In the genomic region with DNA sequence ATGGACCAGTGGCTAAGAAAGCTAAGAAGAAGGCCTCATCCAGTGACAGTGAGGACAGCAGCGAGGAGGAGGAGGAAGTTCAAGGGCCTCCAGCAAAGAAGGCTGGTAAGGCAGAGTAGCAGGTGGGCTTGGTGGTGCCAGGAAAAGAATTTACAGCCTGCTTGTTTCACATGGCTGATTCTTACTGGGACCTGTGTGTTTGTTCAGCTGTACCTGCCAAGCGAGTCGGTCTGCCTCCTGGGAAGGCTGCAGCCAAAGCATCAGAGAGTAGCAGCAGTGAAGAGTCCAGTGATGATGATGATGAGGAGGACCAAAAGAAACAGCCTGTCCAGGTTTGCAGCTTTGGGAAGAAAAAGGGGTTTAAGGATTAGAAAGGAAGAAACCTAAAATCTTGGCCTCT, we compare ENCODE assay signal across 16 cellular contexts. TPM values are rescaled to one million over a fixed set of nuclear protein-coding genes. Genes with fewer than 3 reads are reported as not detected.
DNase-seq lines count a peak whose midpoint lies in the region; ATAC-seq lines count a peak whose summit lies in the region.
"Had no signal": no experiment of that assay in that cellular context is flagged by ENCODE, and none has a peak within 500 bp of the region (broad histone marks: within the 10 kb centered on the region; RNA-seq: fewer than 3 reads in every experiment).

No MANE protein-coding gene starts in this region.

- H3K27me3 Mint-ChIP-seq in activated naive CD4-positive, alpha-beta T cell treated with anti-CD3 and anti-CD28 coated beads, Interleukin-2, amount 50 U/mL, for 24 hours, result no peaks in the 10 kb centered on the region
- H3K27me3 Mint-ChIP-seq in activated naive CD8-positive, alpha-beta T cell treated with anti-CD3 and anti-CD28 coated beads for 36 hours, result no peaks in the 10 kb centered on the region
- no peaks in the 10 kb centered on the region for H3K27me3 Mint-ChIP-seq in stimulated activated naive CD8-positive, alpha-beta T cell treated with anti-CD3 and anti-CD28 coated beads, Interleukin-15, amount 100 ng/mL, for 72 hours

- H3K27ac ChIP-seq in substantia nigra (ENCODE audit: low read depth, low read length, poor library complexity, severe bottlenecking), result no peak overlapping the region
- H3K27ac ChIP-seq: adrenal gland, left ventricle myocardium inferior, pancreas, skin epidermis, WERI-Rb-1 had no signal

- no peaks in the 10 kb centered on the region for H3K9me3 Mint-ChIP-seq in activated naive CD4-positive, alpha-beta T cell treated with anti-CD3 and anti-CD28 coated beads, Interleukin-2, amount 50 U/mL, for 24 hours
- no peaks in the 10 kb centered on the region for H3K9me3 Mint-ChIP-seq in activated naive CD8-positive, alpha-beta T cell treated with anti-CD3 and anti-CD28 coated beads for 36 hours
- no peaks in the 10 kb centered on the region for H3K9me3 Mint-ChIP-seq in stimulated activated naive CD8-positive, alpha-beta T cell treated with anti-CD3 and anti-CD28 coated beads, Interleukin-15, amount 100 ng/mL, for 72 hours

- no peaks in the 10 kb centered on the region for H3K9me3 ChIP-seq in MG63
- H3K9me3 ChIP-seq: adrenal gland, left ventricle myocardium inferior, pancreas had no signal

- H3K4me1 Mint-ChIP-seq in activated naive CD4-positive, alpha-beta T cell treated with anti-CD3 and anti-CD28 coated beads, Interleukin-2, amount 50 U/mL, for 24 hours, result peaks cover 52% of the 10 kb centered on the region
- peaks cover 59% of the 10 kb centered on the region for H3K4me1 Mint-ChIP-seq in activated naive CD8-positive, alpha-beta T cell treated with anti-CD3 and anti-CD28 coated beads for 36 hours
- H3K4me1 Mint-ChIP-seq in stimulated activated naive CD8-positive, alpha-beta T cell treated with anti-CD3 and anti-CD28 coated beads, Interleukin-15, amount 100 ng/mL, for 72 hours, result peaks cover 82% of the 10 kb centered on the region

- no peak for ATAC-seq in stimulated activated naive CD8-positive, alpha-beta T cell treated with anti-CD3 and anti-CD28 coated beads, Interleukin-15, amount 100 ng/mL, for 72 hours
- ATAC-seq: pancreas had no signal

- H3K27ac Mint-ChIP-seq in activated naive CD4-positive, alpha-beta T cell treated with anti-CD3 and anti-CD28 coated beads, Interleukin-2, amount 50 U/mL, for 24 hours, result peak overlapping the region; percentile 79
- peak overlapping the region; percentile 75 for H3K27ac Mint-ChIP-seq in activated naive CD8-positive, alpha-beta T cell treated with anti-CD3 and anti-CD28 coated beads for 36 hours
- H3K27ac Mint-ChIP-seq in stimulated activated naive CD8-positive, alpha-beta T cell treated with anti-CD3 and anti-CD28 coated beads, Interleukin-15, amount 100 ng/mL, for 72 hours, result peak overlapping the region; percentile 14 to 83

- no peak for DNase-seq in activated naive CD4-positive, alpha-beta T cell (lab: John Stamatoyannopoulos, UW)
- DNase-seq in NCI-H1092 treated with DMSO at 0.1 percent for 48 hours (lab: John Stamatoyannopoulos, UW) (peak; percentile 68), NCI-H446 treated with DMSO at 0.1 percent for 48 hours (lab: John Stamatoyannopoulos, UW) (no peak), substantia nigra (lab: John Stamatoyannopoulos, UW) (no peak), MG63 (no peak)
- DNase-seq in activated naive CD8-positive, alpha-beta T cell treated with anti-CD3 and anti-CD28 coated beads for 36 hours, result no peak
- no peak for DNase-seq in stimulated activated naive CD8-positive, alpha-beta T cell treated with anti-CD3 and anti-CD28 coated beads, Interleukin-15, amount 100 ng/mL, for 72 hours
- DNase-seq: adrenal gland, DMS 273 treated with DMSO at 0.1 percent for 48 hours, foreskin fibroblast, left ventricle myocardium inferior, NCI-H774, pancreas, WERI-Rb-1 had no signal

- peaks cover 42% of the 10 kb centered on the region for H3K36me3 Mint-ChIP-seq in activated naive CD4-positive, alpha-beta T cell treated with anti-CD3 and anti-CD28 coated beads, Interleukin-2, amount 50 U/mL, for 24 hours
- peaks cover 89% of the 10 kb centered on the region for H3K36me3 Mint-ChIP-seq in activated naive CD8-positive, alpha-beta T cell treated with anti-CD3 and anti-CD28 coated beads for 36 hours

- no peak overlapping the region for H3K4me3 ChIP-seq in MG63
- H3K4me3 ChIP-seq: adrenal gland, left ventricle myocardium inferior, pancreas, skin epidermis had no signal

- H3K4me3 Mint-ChIP-seq in activated naive CD4-positive, alpha-beta T cell treated with anti-CD3 and anti-CD28 coated beads, Interleukin-2, amount 50 U/mL, for 24 hours, result peak overlapping the region; percentile 34
- peak overlapping the region; percentile 14 for H3K4me3 Mint-ChIP-seq in activated naive CD8-positive, alpha-beta T cell treated with anti-CD3 and anti-CD28 coated beads for 36 hours
- no peak overlapping the region for H3K4me3 Mint-ChIP-seq in stimulated activated naive CD8-positive, alpha-beta T cell treated with anti-CD3 and anti-CD28 coated beads, Interleukin-15, amount 100 ng/mL, for 72 hours

- no peaks in the 10 kb centered on the region for H3K27me3 ChIP-seq in MG63
- H3K27me3 ChIP-seq: adrenal gland, pancreas had no signal

- H3K36me3 ChIP-seq in MG63, result peaks cover 94% of the 10 kb centered on the region

RNA-seq across cellular contexts. Expression of gene NOLC1, which starts 5.0 kb away (rescaled TPM):
- 100 to 1,000 TPM; 337 to 346 TPM for total RNA-seq in activated naive CD8-positive, alpha-beta T cell treated with anti-CD3 and anti-CD28 coated beads for 36 hours
- total RNA-seq in MG63 (2014; rRNA removed; shearing (Covaris generic); ENCODE audit: low replicate concordance), result 120 and 134 TPM in 2 replicates

RNA-seq across cellular contexts. Expression of gene PPRC1, which starts 24.4 kb away (rescaled TPM):
- 100 to 1,000 TPM; 104 to 111 TPM for total RNA-seq in activated naive CD8-positive, alpha-beta T cell treated with anti-CD3 and anti-CD28 coated beads for 36 hours
- total RNA-seq in MG63 (2014; rRNA removed; shearing (Covaris generic); ENCODE audit: low replicate concordance), result 6.7 and 13.3 TPM in 2 replicates

RNA-seq across cellular contexts. Expression of gene LDB1, which starts 37.1 kb away (rescaled TPM):
- total RNA-seq in activated naive CD8-positive, alpha-beta T cell treated with anti-CD3 and anti-CD28 coated beads for 36 hours, result 10 to 100 TPM; 68.0 to 71.5 TPM
- total RNA-seq in MG63 (2014; rRNA removed; shearing (Covaris generic); ENCODE audit: low replicate concordance), result 11.8 and 15.6 TPM in 2 replicates

Comparison
In these comparisons a context has a peak if more than half of its experiments do, and no peak if none do; other contexts are left out.
1. H3K4me3 Mint-ChIP-seq: peak in activated naive CD4-positive, alpha-beta T cell treated with anti-CD3 and anti-CD28 coated beads, Interleukin-2, amount 50 U/mL, for 24 hours (single experiment) and activated naive CD8-positive, alpha-beta T cell treated with anti-CD3 and anti-CD28 coated beads for 36 hours (single experiment); none in stimulated activated naive CD8-positive, alpha-beta T cell treated with anti-CD3 and anti-CD28 coated beads, Interleukin-15, amount 100 ng/mL, for 72 hours (0 of 2).
2. Peak in every context shown above with its lines, with median percentiles within 50 percentile points of each other: H3K27ac Mint-ChIP-seq.